ENCODE assay signal across 14 cellular contexts in genomic region chr5:69276422-69277174, GRCh38. TPM values are rescaled to one million over a fixed set of nuclear protein-coding genes. Genes with fewer than 3 reads are reported as not detected.
DNase-seq lines count a peak whose midpoint lies in the region; TF ChIP-seq lines count a peak whose summit lies in the region.
"Had no signal": no experiment of that assay in that cellular context is flagged by ENCODE, and none has a peak within 500 bp of the region (broad histone marks: within the 10 kb centered on the region; RNA-seq: fewer than 3 reads in every experiment).

No MANE protein-coding gene starts in this region.

- intact Hi-C loops in colonic mucosa (cut with DNase I) (no loop called here), head of caudate nucleus (cut with DNase I) (no loop called here)

- no peaks in the 10 kb centered on the region for H3K27me3 Mint-ChIP-seq in nephron (ENCODE audit: low read depth)

- H3K4me3 Mint-ChIP-seq in nephron = no peak overlapping the region

- no peaks in the 10 kb centered on the region for H3K9me3 Mint-ChIP-seq in nephron

- no peaks in the 10 kb centered on the region for H3K36me3 ChIP-seq in colonic mucosa

- no peaks in the 10 kb centered on the region for H3K9me3 ChIP-seq in colonic mucosa

- H3K27ac ChIP-seq in colonic mucosa = peak overlapping the region; percentile 38
- H3K27ac ChIP-seq: C4-2B, dorsolateral prefrontal cortex, parathyroid adenoma, PC-9 had no signal

- DNase-seq in AG20443 (ENCODE audit: low spot score) (peak; percentile 35), LNCaP clone FGC (ENCODE audit: low read depth) (peak; percentile 70), colonic mucosa (no peak), T-helper 2 cell (no peak), NCI-H526 (lab: John Stamatoyannopoulos, UW) (no peak), head of caudate nucleus (no peak)
- DNase-seq in stimulated activated naive CD4-positive, alpha-beta T cell treated with Interleukin-2 at 50 U/mL for 16 hours (lab: John Stamatoyannopoulos, UW) = no peak
- DNase-seq: dorsolateral prefrontal cortex, midbrain, NCI-H510A treated with DMSO at 0.1 percent for 48 hours, PC-9 had no signal

- H3K27me3 ChIP-seq in colonic mucosa = no peaks in the 10 kb centered on the region
- H3K27me3 ChIP-seq: dorsolateral prefrontal cortex had no signal

- no peaks in the 10 kb centered on the region for H3K4me1 Mint-ChIP-seq in nephron

- no peak for TF ChIP-seq CTCF in LNCaP clone FGC (IDR thresholded peaks at IDR 0.05; ENCODE audit: control insufficient read depth, extremely low read depth, insufficient read depth)
- no peak for TF ChIP-seq CTCF in colonic mucosa (IDR thresholded peaks at IDR 0.05)
- TF ChIP-seq CTCF in nephron (IDR thresholded peaks at IDR 0.05; ENCODE audit: unreplicated experiment in 3 of 3) = no peak

- H3K9ac ChIP-seq in colonic mucosa (ENCODE audit: low read depth in 2 of 2, low read length in 2 of 2) = no peak overlapping the region
- H3K9ac ChIP-seq: parathyroid adenoma had no signal

- peak overlapping the region; percentile 24; the same call in 1 of the 2 replicates for H3K4me3 ChIP-seq in LNCaP clone FGC (ENCODE audit: low read depth, low read length)
- no peak overlapping the region for H3K4me3 ChIP-seq in colonic mucosa
- H3K4me3 ChIP-seq: dorsolateral prefrontal cortex, PC-9 had no signal

- H3K27ac Mint-ChIP-seq in nephron = peak overlapping the region in 2 of 3 experiments; percentile 68 to 84

- H3K4me1 ChIP-seq in colonic mucosa = no peaks in the 10 kb centered on the region
- H3K4me1 ChIP-seq: parathyroid adenoma had no signal

- H3K36me3 Mint-ChIP-seq in nephron (ENCODE audit: low read depth) = peaks cover 55% of the 10 kb centered on the region

RNA-seq across cellular contexts. Expression of gene CDK7, which starts 41.9 kb away (rescaled TPM):
- total RNA-seq in colonic mucosa = 10 to 100 TPM; 21.9 to 35.4 TPM

RNA-seq across cellular contexts. Expression of gene CCDC125, which starts 56.0 kb away (rescaled TPM):
- 10 to 100 TPM; 12.5 to 13.2 TPM for total RNA-seq in colonic mucosa

Comparison
In these comparisons a context has a peak if more than half of its experiments do, and no peak if none do; other contexts are left out.
1. DNase-seq: peak in AG20443 (single experiment) and LNCaP clone FGC (single experiment); none in colonic mucosa (single experiment), T-helper 2 cell (0 of 5), NCI-H526 (0 of 2), head of caudate nucleus (0 of 42) and stimulated activated naive CD4-positive, alpha-beta T cell treated with Interleukin-2 at 50 U/mL for 16 hours (single experiment).